10 cellular contexts compared by ENCODE assay signal in the genomic region with DNA sequence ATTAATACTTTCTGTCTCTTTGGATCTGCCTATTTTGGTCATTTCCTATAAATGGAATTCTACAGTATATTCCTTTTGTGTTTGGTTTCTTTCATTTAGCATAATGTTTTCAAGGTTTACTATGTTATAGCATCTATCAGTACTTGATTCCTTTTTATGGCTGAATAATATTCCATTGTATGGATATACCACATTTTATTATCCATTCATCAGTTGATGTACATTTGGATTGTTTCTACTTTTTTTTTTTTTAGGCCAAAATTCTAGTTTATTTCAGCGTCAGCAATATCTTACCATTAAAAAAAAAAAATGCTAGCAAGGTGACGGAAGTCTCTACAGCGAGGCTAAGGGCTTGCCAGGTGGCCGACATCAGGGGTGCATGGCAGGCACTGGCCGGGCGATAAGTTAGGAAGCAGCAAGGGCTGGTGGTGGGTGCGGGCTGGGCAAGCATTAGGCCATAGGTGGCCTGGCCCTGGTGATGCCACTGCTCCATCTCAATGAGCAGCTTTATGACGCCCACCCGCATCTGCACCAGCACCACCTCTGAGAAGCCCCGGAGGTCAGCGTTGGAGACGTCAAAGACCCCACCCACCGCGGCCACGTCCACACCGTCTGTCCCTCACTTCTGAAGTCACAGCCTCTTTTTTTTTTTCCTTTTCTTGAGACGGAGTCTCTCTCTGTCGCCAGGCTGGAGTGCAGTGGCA.
"Had no signal": no experiment of that assay in that cellular context is flagged by ENCODE, and none has a peak within 500 bp of the region (broad histone marks: within the 10 kb centered on the region; RNA-seq: fewer than 3 reads in every experiment).

No MANE protein-coding gene starts in this region.

- H3K4me2 ChIP-seq: GM23338, KMS-11 had no signal

- H3K27ac ChIP-seq: HL-60, KMS-11 had no signal

- DNase-seq: H9, HCEC 1CT, HFFc6, IMR-90, KBM-7 had no signal

- FAIRE-seq: H1, H54 had no signal

- H3K9ac ChIP-seq: KMS-11 had no signal

- H2AFZ ChIP-seq: GM23338 had no signal

- ATAC-seq: GM23338 had no signal

- H3K4me3 ChIP-seq: GM23338 had no signal
